Comparison of ENCODE assay signal across 26 cellular contexts in genomic region chr13:111886217-111886945, GRCh38.
"Had no signal": no experiment of that assay in that cellular context is flagged by ENCODE, and none has a peak within 500 bp of the region (broad histone marks: within the 10 kb centered on the region; RNA-seq: fewer than 3 reads in every experiment).

No MANE protein-coding gene starts in this region.

- H3K4me3 ChIP-seq: coronary artery, lung, pancreas, skin epidermis, spleen, suprapubic skin, transverse colon, upper lobe of right lung, vagina had no signal

- H3K4me3 Mint-ChIP-seq: immature natural killer cell; memory B cell; natural killer cell; stimulated activated memory B cell treated with anti-CD40 and anti-IgM and Interleukin-4, amounts not matched to agents 10 μg/mL and 1 μg/mL and 100 μg/mL, for 72 hours; stimulated activated naive CD8-positive, alpha-beta T cell treated with anti-CD3 and anti-CD28 coated beads, Interleukin-15, Interleukin-2, amounts not matched to agents 100 ng/mL and 50 ng/mL, for 24 hours had no signal

- H3K27me3 ChIP-seq: vagina had no signal

- ATAC-seq: left lobe of liver; natural killer cell; pancreas; right cardiac atrium; stimulated activated memory B cell treated with anti-CD40 and anti-IgM and Interleukin-4, amounts not matched to agents 10 μg/mL and 1 μg/mL and 100 μg/mL, for 72 hours; upper lobe of right lung had no signal

- DNase-seq: dermis blood vessel endothelial cell; effector memory CD4-positive, alpha-beta T cell; erythroblast; hypothalamus; immature natural killer cell; natural killer cell; occipital lobe; right cardiac atrium; spleen; stimulated activated CD4-positive, alpha-beta T cell treated with anti-CD3 and anti-CD28 coated beads, Interleukin-4, amount 100 ng/mL, for 4 hours; transverse colon; upper lobe of right lung had no signal

- H3K9me3 ChIP-seq: pancreas, suprapubic skin, transverse colon, upper lobe of right lung, vagina had no signal

- H3K9me3 Mint-ChIP-seq: immature natural killer cell; natural killer cell; stimulated activated naive CD8-positive, alpha-beta T cell treated with anti-CD3 and anti-CD28 coated beads, Interleukin-15, Interleukin-2, amounts not matched to agents 100 ng/mL and 50 ng/mL, for 24 hours had no signal

- H3K4me1 ChIP-seq: pancreas, spleen, suprapubic skin, transverse colon, upper lobe of right lung, vagina had no signal

- H3K27ac ChIP-seq: coronary artery, pancreas, skin epidermis, spleen, suprapubic skin, transverse colon, upper lobe of right lung, vagina had no signal

- H3K4me1 Mint-ChIP-seq: immature natural killer cell; memory B cell; natural killer cell; stimulated activated memory B cell treated with anti-CD40 and anti-IgM and Interleukin-4, amounts not matched to agents 10 μg/mL and 1 μg/mL and 100 μg/mL, for 72 hours had no signal

- H3K36me3 Mint-ChIP-seq: immature natural killer cell; memory B cell; natural killer cell; stimulated activated memory B cell treated with anti-CD40 and anti-IgM and Interleukin-4, amounts not matched to agents 10 μg/mL and 1 μg/mL and 100 μg/mL, for 72 hours had no signal

- H3K27me3 Mint-ChIP-seq: stimulated activated memory B cell treated with anti-CD40 and anti-IgM and Interleukin-4, amounts not matched to agents 10 μg/mL and 1 μg/mL and 100 μg/mL, for 72 hours had no signal

- H3K27ac Mint-ChIP-seq: immature natural killer cell; memory B cell; natural killer cell; progenitor cell of endocrine pancreas; stimulated activated memory B cell treated with anti-CD40 and anti-IgM and Interleukin-4, amounts not matched to agents 10 μg/mL and 1 μg/mL and 100 μg/mL, for 72 hours; stimulated activated naive CD8-positive, alpha-beta T cell treated with anti-CD3 and anti-CD28 coated beads, Interleukin-15, Interleukin-2, amounts not matched to agents 100 ng/mL and 50 ng/mL, for 24 hours had no signal

- H3K36me3 ChIP-seq: pancreas, spleen, suprapubic skin, transverse colon, upper lobe of right lung, vagina had no signal

- FAIRE-seq: endometrium, frontal cortex, keratinocyte, pancreas had no signal
